16 cellular contexts compared by ENCODE assay signal in the genomic region with DNA sequence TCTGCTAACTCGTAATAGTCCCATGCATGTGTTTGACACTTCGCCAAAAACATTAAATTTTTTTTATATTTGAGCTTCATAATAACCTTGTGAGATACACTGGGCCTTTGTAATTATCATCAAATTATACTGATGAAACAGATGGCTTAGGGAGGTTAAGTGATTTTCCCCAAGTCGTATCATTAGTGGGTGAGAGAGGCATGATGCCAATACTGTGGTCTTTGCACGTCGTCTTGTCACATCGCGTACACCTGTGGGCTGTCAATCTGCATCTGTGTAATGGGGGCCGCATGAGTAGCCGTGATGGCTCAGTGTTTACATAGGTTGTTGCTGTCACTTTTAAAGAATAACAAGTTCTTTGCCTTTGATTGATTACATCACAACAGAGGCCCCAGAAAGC. TPM values are rescaled to one million over a fixed set of nuclear protein-coding genes. Genes with fewer than 3 reads are reported as not detected.
"Had no signal": no experiment of that assay in that cellular context is flagged by ENCODE, and none has a peak within 500 bp of the region (broad histone marks: within the 10 kb centered on the region; RNA-seq: fewer than 3 reads in every experiment).

No MANE protein-coding gene starts in this region.

- H3K36me3 ChIP-seq: brain microvascular endothelial cell, neutrophil had no signal

- DNase-seq: activated effector memory CD4-positive, alpha-beta T cell treated with anti-CD3 and anti-CD28 coated beads, Interleukin-2, amount 50 U/mL, for 16 hours; activated T-cell treated with anti-CD3 and anti-CD28 coated beads, Interleukin-2, amount 50 U/mL, for 24 hours; amniotic stem cell; brain microvascular endothelial cell; effector memory CD8-positive, alpha-beta T cell; stimulated activated CD4-positive, alpha-beta T cell treated with anti-CD3 and anti-CD28 coated beads, Interleukin-4, amount 100 ng/mL, for 4 hours; stimulated activated naive CD8-positive, alpha-beta T cell treated with anti-CD3 and anti-CD28 coated beads, Interleukin-15, amount 100 ng/mL, for 72 hours had no signal

- H3K79me2 ChIP-seq: hepatocyte had no signal

- H3K27me3 ChIP-seq: brain microvascular endothelial cell, hepatocyte, neutrophil had no signal

- H2AFZ ChIP-seq: hepatocyte had no signal

- H3K27ac ChIP-seq: brain microvascular endothelial cell, hepatocyte, neutrophil had no signal

- H3K4me3 ChIP-seq: hepatocyte had no signal

- H3K9me3 ChIP-seq: neutrophil had no signal

- H3K4me2 ChIP-seq: hepatocyte had no signal

RNA-seq across cellular contexts. Expression of gene PRL, which starts 1.7 kb away (rescaled TPM):
- total RNA-seq: activated naive CD4-positive, alpha-beta T cell treated with anti-CD3 and anti-CD28 coated beads, Interleukin-2, amount 50 U/mL, for 72 hours; epithelial cell of proximal tubule; hepatocyte; kidney epithelial cell; lower leg skin; mesothelial cell of epicardium; urinary bladder; WTC11 had no signal
- polyA plus RNA-seq: hepatocyte, urinary bladder had no signal
